ENCODE assay signal across 1 cellular context in the genomic region with DNA sequence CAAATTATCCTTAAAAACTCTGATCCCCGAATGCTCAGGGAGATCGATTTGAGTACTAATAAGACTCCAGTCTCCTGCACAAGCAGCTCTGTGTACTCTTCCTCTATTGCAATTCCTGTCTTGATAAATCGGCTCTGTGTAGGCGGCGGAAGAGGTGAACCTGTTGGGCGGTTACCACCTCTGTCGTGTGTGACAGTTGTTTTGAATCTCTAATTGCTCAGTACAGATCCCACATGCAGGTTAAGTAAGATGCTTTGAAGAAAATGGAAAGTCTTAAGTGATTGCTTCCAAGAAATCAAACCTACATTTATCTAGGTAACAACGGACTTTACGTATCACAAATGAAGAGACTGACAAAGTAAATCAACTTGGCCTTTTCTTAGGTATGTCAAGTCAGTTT.
TF ChIP-seq lines count a peak whose summit lies in the region.

No MANE protein-coding gene starts in this region.

TF ChIP-seq in WTC11, 78 proteins besides CTCF, POLR2A, EP300 and RAD21 (continued from another document):
- TF ChIP-seq, protein P1, sequence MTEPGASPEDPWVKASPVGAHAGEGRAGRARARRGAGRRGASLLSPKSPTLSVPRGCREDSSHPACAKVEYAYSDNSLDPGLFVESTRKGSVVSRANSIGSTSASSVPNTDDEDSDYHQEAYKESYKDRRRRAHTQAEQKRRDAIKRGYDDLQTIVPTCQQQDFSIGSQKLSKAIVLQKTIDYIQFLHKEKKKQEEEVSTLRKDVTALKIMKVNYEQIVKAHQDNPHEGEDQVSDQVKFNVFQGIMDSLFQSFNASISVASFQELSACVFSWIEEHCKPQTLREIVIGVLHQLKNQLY (CRISPR knock-in tag; IDR thresholded peaks at IDR 0.05): no peak
- TF ChIP-seq, protein P2, sequence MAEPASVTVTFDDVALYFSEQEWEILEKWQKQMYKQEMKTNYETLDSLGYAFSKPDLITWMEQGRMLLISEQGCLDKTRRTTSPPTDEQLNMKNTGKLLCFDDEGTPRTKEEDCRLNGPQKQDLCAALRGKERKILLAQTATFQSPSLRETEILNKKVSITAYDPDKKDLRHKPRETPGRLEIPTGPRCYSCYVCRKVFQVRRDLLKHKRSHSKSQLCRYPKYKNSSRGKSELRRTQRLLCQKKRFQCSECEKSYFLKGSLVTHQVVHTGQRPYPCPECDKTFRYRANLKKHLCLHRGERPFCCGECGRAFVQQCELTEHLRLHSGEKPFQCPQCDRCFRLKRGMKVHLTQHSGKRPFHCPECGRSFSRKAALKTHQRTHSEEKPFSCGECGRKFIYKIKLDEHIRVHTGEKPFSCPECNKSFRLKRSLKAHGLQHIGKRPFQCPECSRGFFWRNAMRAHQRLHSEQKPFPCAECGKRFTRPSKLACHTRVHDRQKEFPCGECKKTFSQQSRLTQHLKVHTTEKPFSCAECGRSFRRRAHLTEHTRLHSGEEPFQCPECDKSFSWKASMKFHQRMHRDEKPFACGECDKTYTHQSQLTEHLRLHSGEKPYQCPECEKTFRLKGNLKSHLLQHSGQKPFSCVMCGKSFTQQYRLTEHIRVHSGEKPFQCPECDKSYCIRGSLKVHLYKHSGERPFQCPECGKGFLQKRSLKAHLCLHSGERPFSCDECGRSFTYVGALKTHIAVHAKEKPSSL (CRISPR knock-in tag; conservative IDR thresholded peaks at IDR 0.05): no peak
- TF ChIP-seq, protein P3, sequence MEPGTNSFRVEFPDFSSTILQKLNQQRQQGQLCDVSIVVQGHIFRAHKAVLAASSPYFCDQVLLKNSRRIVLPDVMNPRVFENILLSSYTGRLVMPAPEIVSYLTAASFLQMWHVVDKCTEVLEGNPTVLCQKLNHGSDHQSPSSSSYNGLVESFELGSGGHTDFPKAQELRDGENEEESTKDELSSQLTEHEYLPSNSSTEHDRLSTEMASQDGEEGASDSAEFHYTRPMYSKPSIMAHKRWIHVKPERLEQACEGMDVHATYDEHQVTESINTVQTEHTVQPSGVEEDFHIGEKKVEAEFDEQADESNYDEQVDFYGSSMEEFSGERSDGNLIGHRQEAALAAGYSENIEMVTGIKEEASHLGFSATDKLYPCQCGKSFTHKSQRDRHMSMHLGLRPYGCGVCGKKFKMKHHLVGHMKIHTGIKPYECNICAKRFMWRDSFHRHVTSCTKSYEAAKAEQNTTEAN (CRISPR knock-in tag; IDR thresholded peaks at IDR 0.05): no peak
- TF ChIP-seq GTF2I (CRISPR knock-in tag; conservative IDR thresholded peaks at IDR 0.05): no peak
- TF ChIP-seq KAT7 (CRISPR knock-in tag; IDR thresholded peaks at IDR 0.05; ENCODE audit: borderline replicate concordance): no peak
- TF ChIP-seq ETV6 (CRISPR knock-in tag; IDR thresholded peaks at IDR 0.05): no peak
- TF ChIP-seq ZNF138 (CRISPR knock-in tag; conservative IDR thresholded peaks at IDR 0.05): no peak
- TF ChIP-seq ARID4B (CRISPR knock-in tag; IDR thresholded peaks at IDR 0.05; ENCODE audit: borderline replicate concordance): no peak
- no peak for TF ChIP-seq SMAD4 (CRISPR knock-in tag; IDR thresholded peaks at IDR 0.05)
- TF ChIP-seq CDX4 (CRISPR knock-in tag; IDR thresholded peaks at IDR 0.05; ENCODE audit: borderline replicate concordance): no peak
- TF ChIP-seq, protein P4, sequence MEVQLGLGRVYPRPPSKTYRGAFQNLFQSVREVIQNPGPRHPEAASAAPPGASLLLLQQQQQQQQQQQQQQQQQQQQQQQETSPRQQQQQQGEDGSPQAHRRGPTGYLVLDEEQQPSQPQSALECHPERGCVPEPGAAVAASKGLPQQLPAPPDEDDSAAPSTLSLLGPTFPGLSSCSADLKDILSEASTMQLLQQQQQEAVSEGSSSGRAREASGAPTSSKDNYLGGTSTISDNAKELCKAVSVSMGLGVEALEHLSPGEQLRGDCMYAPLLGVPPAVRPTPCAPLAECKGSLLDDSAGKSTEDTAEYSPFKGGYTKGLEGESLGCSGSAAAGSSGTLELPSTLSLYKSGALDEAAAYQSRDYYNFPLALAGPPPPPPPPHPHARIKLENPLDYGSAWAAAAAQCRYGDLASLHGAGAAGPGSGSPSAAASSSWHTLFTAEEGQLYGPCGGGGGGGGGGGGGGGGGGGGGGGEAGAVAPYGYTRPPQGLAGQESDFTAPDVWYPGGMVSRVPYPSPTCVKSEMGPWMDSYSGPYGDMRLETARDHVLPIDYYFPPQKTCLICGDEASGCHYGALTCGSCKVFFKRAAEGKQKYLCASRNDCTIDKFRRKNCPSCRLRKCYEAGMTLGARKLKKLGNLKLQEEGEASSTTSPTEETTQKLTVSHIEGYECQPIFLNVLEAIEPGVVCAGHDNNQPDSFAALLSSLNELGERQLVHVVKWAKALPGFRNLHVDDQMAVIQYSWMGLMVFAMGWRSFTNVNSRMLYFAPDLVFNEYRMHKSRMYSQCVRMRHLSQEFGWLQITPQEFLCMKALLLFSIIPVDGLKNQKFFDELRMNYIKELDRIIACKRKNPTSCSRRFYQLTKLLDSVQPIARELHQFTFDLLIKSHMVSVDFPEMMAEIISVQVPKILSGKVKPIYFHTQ (CRISPR knock-in tag; IDR thresholded peaks at IDR 0.05): no peak
- no peak for TF ChIP-seq NFYB (CRISPR knock-in tag; conservative IDR thresholded peaks at IDR 0.05; ENCODE audit: low read depth)
- TF ChIP-seq JAZF1 (CRISPR knock-in tag; IDR thresholded peaks at IDR 0.05): no peak
TF ChIP-seq in WTC11: peak in this region for 0.
